12 cellular contexts compared by ENCODE assay signal in genomic region chr6:156840606-156841005, GRCh38.
A peak's percentile ranks its signal among the peaks of the same experiment; 100 is the strongest.
DNase-seq lines count a peak whose midpoint lies in the region; ATAC-seq, FAIRE-seq and TF ChIP-seq lines count a peak whose summit lies in the region.
"Had no signal": no experiment of that assay in that cellular context is flagged by ENCODE, and none has a peak within 500 bp of the region (broad histone marks: within the 10 kb centered on the region; RNA-seq: fewer than 3 reads in every experiment).

No MANE protein-coding gene starts in this region.

- no peak for DNase-seq in CD14-positive monocyte (ENCODE audit: low spot score)
- no peak for DNase-seq in HFFc6
- no peak for DNase-seq in bronchial epithelial cell (ENCODE audit: low read depth)
- no peak for DNase-seq in nephron progenitor cell
- no peak for DNase-seq in COR-L47 (lab: John Stamatoyannopoulos, UW)
- no peak for DNase-seq in dorsolateral prefrontal cortex
- DNase-seq in occipital lobe (lab: John Stamatoyannopoulos, UW) = no peak
- DNase-seq: NK-92 treated with Interleukin-12 subunit alpha and Interleukin-12 subunit beta, amount 100 ng/mL, for 24 hours; T-helper 2 cell; testis had no signal

- peak overlapping the region in 10 of 59 donors; percentile 0 to 52 (median 25) for H3K27ac ChIP-seq in dorsolateral prefrontal cortex
- H3K27ac ChIP-seq: prostate gland, testis had no signal

- H3K4me3 ChIP-seq in bronchial epithelial cell (ENCODE audit: low read depth, low read length) (no peak overlapping the region), dorsolateral prefrontal cortex (peak overlapping the region in 1 of 59 donors; percentile 3)
- H3K4me3 ChIP-seq: prostate gland, testis had no signal

- intact Hi-C loops in CD14-positive monocyte (cut with micrococcal nuclease) (no loop called here), dorsolateral prefrontal cortex (cut with DNase I) (no loop called here)

- H3K27ac Mint-ChIP-seq in CD14-positive monocyte = peak overlapping the region; percentile 48 to 91 (median 77)
- peak overlapping the region; percentile 2; the same call in 1 of the 2 replicates for H3K27ac Mint-ChIP-seq in HFFc6
- H3K27ac Mint-ChIP-seq in nephron progenitor cell = peak overlapping the region; percentile 95

- H3K27me3 ChIP-seq in bronchial epithelial cell (ENCODE audit: control insufficient read depth, insufficient read depth, low read length) (no peaks in the 10 kb centered on the region), dorsolateral prefrontal cortex (no peaks in the 10 kb centered on the region)
- H3K27me3 ChIP-seq: testis had no signal

- FAIRE-seq in bronchial epithelial cell (lab: Jason Lieb, UNC) = peak; percentile 32

- ATAC-seq in HG03045 (IDR thresholded peaks at IDR 0.05; ENCODE audit: unreplicated experiment) = no peak

- H3K36me3 Mint-ChIP-seq in CD14-positive monocyte (peaks cover 9 to 10% of the 10 kb centered on the region in 2 donors), HFFc6 (ENCODE audit: low read depth) (peaks cover 9% of the 10 kb centered on the region; the same call in 1 of the 2 replicates), nephron progenitor cell (ENCODE audit: low read depth) (peaks cover 34% of the 10 kb centered on the region)

- TF ChIP-seq CTCF in CD14-positive monocyte (IDR thresholded peaks at IDR 0.05) = no peak
- no peak for TF ChIP-seq CTCF in HFFc6 (IDR thresholded peaks at IDR 0.05)
- no peak for TF ChIP-seq CTCF in bronchial epithelial cell (IDR thresholded peaks at IDR 0.05; ENCODE audit: insufficient read depth, low read length, severe bottlenecking)
- TF ChIP-seq CTCF in nephron progenitor cell (IDR thresholded peaks at IDR 0.05) = no peak
- TF ChIP-seq CTCF in dorsolateral prefrontal cortex (IDR thresholded peaks at IDR 0.05 in 54 of 56, conservative IDR thresholded peaks at IDR 0.05 in 2 of 56; ENCODE audit: low read depth in 1 of 56, partially characterized antibody in 56 of 56) = no peak

- H3K4me3 Mint-ChIP-seq in CD14-positive monocyte = peak overlapping the region in 1 of 2 donors; percentile 37
- no peak overlapping the region for H3K4me3 Mint-ChIP-seq in HFFc6
- H3K4me3 Mint-ChIP-seq in nephron progenitor cell = no peak overlapping the region

- H3K27me3 Mint-ChIP-seq in CD14-positive monocyte (ENCODE audit: low read depth in 3 of 3) (no peaks in the 10 kb centered on the region), HFFc6 (ENCODE audit: insufficient read depth) (no peaks in the 10 kb centered on the region; the same call in 1 of the 2 replicates), nephron progenitor cell (ENCODE audit: low read depth, poor library complexity) (no peaks in the 10 kb centered on the region)

- H3K36me3 ChIP-seq in bronchial epithelial cell (ENCODE audit: control insufficient read depth, insufficient read depth, low read length) = no peaks in the 10 kb centered on the region
- H3K36me3 ChIP-seq: prostate gland had no signal

- H3K9me3 Mint-ChIP-seq in CD14-positive monocyte (no peaks in the 10 kb centered on the region), HFFc6 (no peaks in the 10 kb centered on the region), nephron progenitor cell (no peaks in the 10 kb centered on the region)

- H3K4me1 Mint-ChIP-seq in CD14-positive monocyte = peaks cover 31% of the 10 kb centered on the region
- peaks cover 54% of the 10 kb centered on the region for H3K4me1 Mint-ChIP-seq in HFFc6 (ENCODE audit: low read depth)
- H3K4me1 Mint-ChIP-seq in nephron progenitor cell = peaks cover 48% of the 10 kb centered on the region

Comparison
In these comparisons a context has a peak if more than half of its experiments do, and no peak if none do; other contexts are left out.
1. H3K27ac Mint-ChIP-seq: peak in every context shown above with its lines; median percentile 95 in nephron progenitor cell; 77 in CD14-positive monocyte; 2 in HFFc6.